In genomic region chr22:11042116-11042515, GRCh38 we compare ENCODE assay signal across 17 cellular contexts.
DNase-seq lines count a peak whose midpoint lies in the region; TF ChIP-seq lines count a peak whose summit lies in the region.
"Had no signal": no experiment of that assay in that cellular context is flagged by ENCODE, and none has a peak within 500 bp of the region (broad histone marks: within the 10 kb centered on the region; RNA-seq: fewer than 3 reads in every experiment).

No MANE protein-coding gene starts in this region.

- H3K9me3 Mint-ChIP-seq in activated CD4-positive, alpha-beta T cell treated with anti-CD3 and anti-CD28 coated beads, Interleukin-2, amount 10 ng/mL, durations not matched to agents 24 days and 14 days = peaks cover 34% of the 10 kb centered on the region
- H3K9me3 Mint-ChIP-seq in endodermal cell (peaks cover 71% of the 10 kb centered on the region), osteocyte (ENCODE audit: unreplicated experiment) (peaks cover 40% of the 10 kb centered on the region)

- H3K4me3 Mint-ChIP-seq in activated CD4-positive, alpha-beta T cell treated with anti-CD3 and anti-CD28 coated beads, Interleukin-2, amount 10 ng/mL, durations not matched to agents 24 days and 14 days = no peak overlapping the region
- H3K4me3 Mint-ChIP-seq in endodermal cell (no peak overlapping the region), osteocyte (ENCODE audit: unreplicated experiment) (no peak overlapping the region)
- H3K4me3 Mint-ChIP-seq: CD4-positive, alpha-beta T cell; GM23338 had no signal

- H2BK120ac ChIP-seq in mesendoderm (ENCODE audit: low read depth, low read length) = no peak overlapping the region

- H4K5ac ChIP-seq in mesendoderm (ENCODE audit: low read length) = no peak overlapping the region

- H3K4me2 ChIP-seq in mesendoderm (ENCODE audit: low read length) = no peak overlapping the region
- H3K4me2 ChIP-seq: A549, GM23338 had no signal

- no peak overlapping the region for H2BK15ac ChIP-seq in mesendoderm (replicated peaks; ENCODE audit: low read depth)

- DNase-seq in activated CD4-positive, alpha-beta T cell treated with anti-CD3 and anti-CD28 coated beads, Interleukin-2, amount 10 ng/mL, durations not matched to agents 24 days and 14 days = peak; percentile 53
- DNase-seq in activated CD4-positive, alpha-beta T cell treated with anti-CD3 and anti-CD28 coated beads for 48 hours = no peak
- DNase-seq in endodermal cell = peak; percentile 10
- no peak for DNase-seq in mesendoderm
- no peak for DNase-seq in DMS53 (lab: John Stamatoyannopoulos, UW)
- no peak for DNase-seq in osteocyte (ENCODE audit: extremely low spot score, unreplicated experiment)
- DNase-seq: AML-193; Caco-2; CD4-positive, alpha-beta T cell; DMS79; GDM1; HCEC 1CT had no signal

- no peak overlapping the region for H3K23ac ChIP-seq in mesendoderm (ENCODE audit: low read length)

- H3K4me3 ChIP-seq in HUES48 (ENCODE audit: low read depth, low read length) = peak overlapping the region; percentile 16; the same call in 1 of the 2 replicates
- no peak overlapping the region for H3K4me3 ChIP-seq in endodermal cell (ENCODE audit: low read length)
- peak overlapping the region; percentile 30 for H3K4me3 ChIP-seq in mesendoderm (ENCODE audit: low read length)
- H3K4me3 ChIP-seq: A549, GM23338 had no signal

- H3K4ac ChIP-seq in mesendoderm (ENCODE audit: low read depth, low read length) = no peak overlapping the region

- WGBS in endodermal cell (ENCODE audit: insufficient coverage in 1 of 2, insufficient read length in 1 of 2), 2 experiments = 41 to 48% methylated on average over 6 of the region's 6 CpGs
- no CpG with 5 or more reads among the region's 6 CpGs for WGBS in mesendoderm (ENCODE audit: extremely low coverage, insufficient coverage, low lambda C conversion rate)

- no peaks in the 10 kb centered on the region for H3K79me2 ChIP-seq in mesendoderm (ENCODE audit: control insufficient read depth, insufficient read depth, low read length)

- no peak for TF ChIP-seq CTCF in endodermal cell (conservative IDR thresholded peaks at IDR 0.05)
- TF ChIP-seq CTCF in osteocyte (IDR thresholded peaks at IDR 0.05) = no peak

- no peaks in the 10 kb centered on the region for H3K4me1 Mint-ChIP-seq in activated CD4-positive, alpha-beta T cell treated with anti-CD3 and anti-CD28 coated beads, Interleukin-2, amount 10 ng/mL, durations not matched to agents 24 days and 14 days
- H3K4me1 Mint-ChIP-seq in endodermal cell (no peaks in the 10 kb centered on the region), osteocyte (ENCODE audit: unreplicated experiment) (no peaks in the 10 kb centered on the region)
- H3K4me1 Mint-ChIP-seq: GM23338 had no signal

- no peaks in the 10 kb centered on the region for H3K4me1 ChIP-seq in HUES48 (ENCODE audit: control insufficient read depth, insufficient read depth, low read length)
- H3K4me1 ChIP-seq in endodermal cell (ENCODE audit: control insufficient read depth, insufficient read depth, low read length) = no peaks in the 10 kb centered on the region
- no peaks in the 10 kb centered on the region for H3K4me1 ChIP-seq in mesendoderm (ENCODE audit: control insufficient read depth, low read depth, low read length)
- H3K4me1 ChIP-seq: A549, Caco-2 had no signal

- H2BK5ac ChIP-seq in mesendoderm (ENCODE audit: low read length) = no peak overlapping the region

- intact Hi-C loops in activated CD4-positive, alpha-beta T cell treated with anti-CD3 and anti-CD28 coated beads, Interleukin-2, amount 10 ng/mL, durations not matched to agents 24 days and 14 days (cut with micrococcal nuclease) = no loop called here

- H3K36me3 ChIP-seq in HUES48 (ENCODE audit: control insufficient read depth, insufficient read depth, low read length) (no peaks in the 10 kb centered on the region), endodermal cell (ENCODE audit: control insufficient read depth, insufficient read depth, low read length) (no peaks in the 10 kb centered on the region), mesendoderm (ENCODE audit: control insufficient read depth, insufficient read depth, low read length) (peaks cover 1% of the 10 kb centered on the region)

- H3K9ac ChIP-seq in HUES48 (ENCODE audit: low read depth, low read length) = no peak overlapping the region
- H3K9ac ChIP-seq in endodermal cell (ENCODE audit: extremely low read depth, low read length, poor library complexity, severe bottlenecking) = no peak overlapping the region
- no peak overlapping the region for H3K9ac ChIP-seq in mesendoderm (ENCODE audit: low read length)

- H3K27ac ChIP-seq in HUES48 (ENCODE audit: low read depth, low read length) = no peak overlapping the region
- H3K27ac ChIP-seq in endodermal cell (ENCODE audit: low read depth, low read length) = no peak overlapping the region
- no peak overlapping the region for H3K27ac ChIP-seq in mesendoderm (ENCODE audit: low read depth, low read length)
- H3K27ac ChIP-seq: 22Rv1, A549, C4-2B had no signal

- H2AK5ac ChIP-seq in mesendoderm (ENCODE audit: low read length) = no peak overlapping the region

- peaks cover 2% of the 10 kb centered on the region for H3K36me3 Mint-ChIP-seq in activated CD4-positive, alpha-beta T cell treated with anti-CD3 and anti-CD28 coated beads, Interleukin-2, amount 10 ng/mL, durations not matched to agents 24 days and 14 days (ENCODE audit: low read depth)
- peaks cover 11% of the 10 kb centered on the region for H3K36me3 Mint-ChIP-seq in endodermal cell (ENCODE audit: low read depth)
- no peaks in the 10 kb centered on the region for H3K36me3 Mint-ChIP-seq in osteocyte (ENCODE audit: unreplicated experiment)

- no peak overlapping the region for H3K27ac Mint-ChIP-seq in activated CD4-positive, alpha-beta T cell treated with anti-CD3 and anti-CD28 coated beads, Interleukin-2, amount 10 ng/mL, durations not matched to agents 24 days and 14 days
- no peak overlapping the region for H3K27ac Mint-ChIP-seq in endodermal cell
- no peak overlapping the region for H3K27ac Mint-ChIP-seq in osteocyte (ENCODE audit: unreplicated experiment)
- H3K27ac Mint-ChIP-seq: CD4-positive, alpha-beta T cell; GM23338 had no signal

- no peaks in the 10 kb centered on the region for H3K79me1 ChIP-seq in mesendoderm (ENCODE audit: low read length)

- no peak overlapping the region for H3K18ac ChIP-seq in mesendoderm (ENCODE audit: low read length)

- H3K56ac ChIP-seq in mesendoderm (ENCODE audit: low read length) = no peak overlapping the region

- no peaks in the 10 kb centered on the region for H3K27me3 ChIP-seq in HUES48 (ENCODE audit: control insufficient read depth, insufficient read depth, low read length)
- H3K27me3 ChIP-seq in endodermal cell (ENCODE audit: control insufficient read depth, insufficient read depth, low read length, poor library complexity, severe bottlenecking) = no peaks in the 10 kb centered on the region
- H3K27me3 ChIP-seq in mesendoderm (ENCODE audit: insufficient read depth, low read length, poor library complexity) = peaks cover 3% of the 10 kb centered on the region

- H4K8ac ChIP-seq in mesendoderm (ENCODE audit: low read depth, low read length) = no peak overlapping the region

- H3K27me3 Mint-ChIP-seq in activated CD4-positive, alpha-beta T cell treated with anti-CD3 and anti-CD28 coated beads, Interleukin-2, amount 10 ng/mL, durations not matched to agents 24 days and 14 days = no peaks in the 10 kb centered on the region
- no peaks in the 10 kb centered on the region for H3K27me3 Mint-ChIP-seq in endodermal cell (ENCODE audit: insufficient read depth)
- H3K27me3 Mint-ChIP-seq in osteocyte (ENCODE audit: unreplicated experiment) = no peaks in the 10 kb centered on the region
- H3K27me3 Mint-ChIP-seq: CD4-positive, alpha-beta T cell had no signal

- H3K9me3 ChIP-seq in HUES48 (ENCODE audit: control insufficient read depth, insufficient read depth, low read length) = peaks cover 67% of the 10 kb centered on the region
- peaks cover 67% of the 10 kb centered on the region for H3K9me3 ChIP-seq in endodermal cell (ENCODE audit: control insufficient read depth, low read length)
- H3K9me3 ChIP-seq: Caco-2 had no signal

Comparison
In these comparisons a context has a peak if more than half of its experiments do, and no peak if none do; other contexts are left out.
1. DNase-seq: peak in activated CD4-positive, alpha-beta T cell treated with anti-CD3 and anti-CD28 coated beads, Interleukin-2, amount 10 ng/mL, durations not matched to agents 24 days and 14 days (single experiment) and endodermal cell (single experiment); none in activated CD4-positive, alpha-beta T cell treated with anti-CD3 and anti-CD28 coated beads for 48 hours (single experiment), mesendoderm (single experiment), DMS53 (single experiment) and osteocyte (single experiment).